In the genomic region with DNA sequence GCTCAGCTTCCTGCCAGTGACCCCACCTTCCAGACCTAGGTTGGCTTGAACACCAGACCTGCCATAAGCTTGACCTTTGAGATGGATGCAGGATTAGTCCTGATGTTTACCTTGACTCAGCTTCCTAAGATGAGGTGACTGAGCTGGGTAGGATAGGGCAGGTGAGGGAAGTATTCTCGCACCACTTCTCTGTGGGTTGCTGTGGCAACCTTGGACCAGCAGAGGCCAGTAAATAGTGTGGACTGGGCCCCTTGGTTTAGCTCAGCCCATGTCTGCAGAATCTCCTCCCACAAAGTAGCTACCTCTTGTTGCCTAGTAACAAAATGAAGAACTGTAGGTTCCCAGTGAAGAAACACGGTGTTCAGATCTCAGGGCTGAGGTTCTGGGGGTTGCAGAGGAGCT, we compare ENCODE assay signal across 8 cellular contexts. TPM values are rescaled to one million over a fixed set of nuclear protein-coding genes. Genes with fewer than 3 reads are reported as not detected.
DNase-seq lines count a peak whose midpoint lies in the region; ATAC-seq, FAIRE-seq and TF ChIP-seq lines count a peak whose summit lies in the region.

No MANE protein-coding gene starts in this region.

- H3K4me1 Mint-ChIP-seq in astrocyte (ENCODE audit: low read depth, unreplicated experiment) (peaks cover 3% of the 10 kb centered on the region), memory B cell (peaks cover 53% of the 10 kb centered on the region)

- TF ChIP-seq CTCF in astrocyte (IDR thresholded peaks at IDR 0.05; ENCODE audit: insufficient read depth, low read depth, low read length): peak; percentile 26

- no peaks in the 10 kb centered on the region for H3K9me3 Mint-ChIP-seq in astrocyte (ENCODE audit: unreplicated experiment)
- H3K9me3 Mint-ChIP-seq in memory B cell: no peaks in the 10 kb centered on the region

- H3K27ac ChIP-seq in astrocyte (ENCODE audit: low read depth, low read length): no peak overlapping the region

- H3K79me2 ChIP-seq in astrocyte (ENCODE audit: insufficient read depth, low read length): no peaks in the 10 kb centered on the region

- DNase-seq in Daoy (ENCODE audit: low read depth) (peak; percentile 25), Kasumi-1 (lab: John Stamatoyannopoulos, UW) (peak; percentile 57 to 71), astrocyte (ENCODE audit: low read depth) (no peak), memory B cell (ENCODE audit: low spot score in 2 of 2) (peak in 1 of 2 donors; percentile 25), posterior vena cava (ENCODE audit: low spot score) (no peak)

- no peaks in the 10 kb centered on the region for H3K9me3 ChIP-seq in astrocyte (ENCODE audit: insufficient read depth, low read depth, low read length)

- intact Hi-C loops in posterior vena cava (cut with DNase I): loop anchor here in 1 of 2 donors (1.0 kb wide), 1 partner anchor 28 kb away; no protein-coding TSS in a partner anchor

- no peak overlapping the region for H3K9ac ChIP-seq in astrocyte (ENCODE audit: low read length)

- FAIRE-seq in astrocyte (lab: Jason Lieb, UNC): no peak

- no peak overlapping the region for H3K4me2 ChIP-seq in astrocyte (ENCODE audit: low read length)

- no peaks in the 10 kb centered on the region for H3K4me1 ChIP-seq in astrocyte (ENCODE audit: insufficient read depth, low read length)

- H3K27me3 ChIP-seq in astrocyte (ENCODE audit: insufficient read depth, low read length): no peaks in the 10 kb centered on the region

- H4K20me1 ChIP-seq in astrocyte (ENCODE audit: insufficient read depth, low read length): no peaks in the 10 kb centered on the region

- H3K27ac Mint-ChIP-seq in astrocyte (ENCODE audit: unreplicated experiment) (no peak overlapping the region), memory B cell (peak overlapping the region; percentile 79)

- H3K36me3 ChIP-seq in astrocyte (ENCODE audit: insufficient read depth, low read length): no peaks in the 10 kb centered on the region

- H2AFZ ChIP-seq in astrocyte (ENCODE audit: low read depth, low read length): no peak overlapping the region

- H3K36me3 Mint-ChIP-seq in astrocyte (ENCODE audit: low read depth, unreplicated experiment) (peaks cover 4% of the 10 kb centered on the region), memory B cell (no peaks in the 10 kb centered on the region)

- H3K4me3 Mint-ChIP-seq in astrocyte (ENCODE audit: unreplicated experiment) (no peak overlapping the region), memory B cell (peak overlapping the region; percentile 65)

- H3K27me3 Mint-ChIP-seq in astrocyte (ENCODE audit: low read depth, unreplicated experiment) (no peaks in the 10 kb centered on the region), memory B cell (no peaks in the 10 kb centered on the region)

- ATAC-seq in memory B cell (ENCODE audit: low read depth) (peak; percentile 45), HG02981 (IDR thresholded peaks at IDR 0.05; ENCODE audit: unreplicated experiment) (no peak), HG03565 (IDR thresholded peaks at IDR 0.05; ENCODE audit: unreplicated experiment) (no peak), GM19035 (IDR thresholded peaks at IDR 0.05; ENCODE audit: unreplicated experiment) (no peak)

- H3K4me3 ChIP-seq in astrocyte (ENCODE audit: insufficient read depth, low read depth, low read length): no peak overlapping the region

RNA-seq across cellular contexts. Expression of gene RPS6KA1, which starts 8.4 kb away (rescaled TPM):
- 30.4 and 35.7 TPM in 2 replicates for total RNA-seq in Daoy (2014; rRNA removed; shearing (Covaris generic))
- total RNA-seq in astrocyte: 8.8 and 11.8 TPM in 2 replicates
- 10 to 100 TPM; 10.2 to 13.9 TPM for total RNA-seq in posterior vena cava

Comparison
In these comparisons a context has a peak if more than half of its experiments do, and no peak if none do; other contexts are left out.
1. DNase-seq: peak in Daoy (single experiment) and Kasumi-1 (2 of 2); none in astrocyte (single experiment) and posterior vena cava (single experiment).